In the genomic region with DNA sequence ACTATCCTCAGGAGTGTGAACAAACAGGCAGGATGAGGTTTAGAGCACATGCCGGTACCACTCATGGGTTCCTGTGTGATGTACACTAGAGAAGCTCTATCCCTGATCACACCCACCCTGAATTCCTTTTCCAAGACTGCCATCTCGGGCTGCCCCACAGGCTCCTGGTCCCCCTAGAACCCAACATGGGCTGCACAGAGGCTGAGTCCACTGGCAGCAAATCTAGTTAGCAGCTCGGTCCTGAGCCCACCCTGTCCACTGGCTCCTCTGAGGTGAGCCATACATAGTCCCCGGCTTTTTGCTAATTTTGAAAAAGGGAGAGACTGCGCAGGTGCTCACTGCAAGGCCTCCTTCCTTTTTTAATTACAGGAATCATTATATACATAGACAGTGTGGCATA, we compare ENCODE assay signal across 15 cellular contexts.
DNase-seq lines count a peak whose midpoint lies in the region; ATAC-seq, FAIRE-seq and TF ChIP-seq lines count a peak whose summit lies in the region.
"Had no signal": no experiment of that assay in that cellular context is flagged by ENCODE, and none has a peak within 500 bp of the region (broad histone marks: within the 10 kb centered on the region; RNA-seq: fewer than 3 reads in every experiment).

No MANE protein-coding gene starts in this region.

- H3K9me3 ChIP-seq in suprapubic skin = no peaks in the 10 kb centered on the region
- H3K9me3 ChIP-seq in breast epithelium = no peaks in the 10 kb centered on the region
- H3K9me3 ChIP-seq: BLaER1 had no signal

- TF ChIP-seq POLR2A in suprapubic skin (IDR thresholded peaks at IDR 0.05) (no peak), breast epithelium (IDR thresholded peaks at IDR 0.05) (no peak)

- H3K27me3 ChIP-seq in bronchial epithelial cell (ENCODE audit: control insufficient read depth, insufficient read depth, low read length) (peaks cover 1% of the 10 kb centered on the region), suprapubic skin (no peaks in the 10 kb centered on the region), breast epithelium (no peaks in the 10 kb centered on the region)
- H3K27me3 ChIP-seq: BLaER1 had no signal

- peak; percentile 66 for FAIRE-seq in bronchial epithelial cell (lab: Jason Lieb, UNC)

- DNase-seq in activated CD8-positive, alpha-beta memory T cell treated with anti-CD3 and anti-CD28 coated beads, Interleukin-2, amount 50 U/mL, for 48 hours = peak; percentile 8
- no peak for DNase-seq in activated CD8-positive, alpha-beta memory T cell treated with anti-CD3 and anti-CD28 coated beads for 24 hours
- DNase-seq in bronchial epithelial cell (ENCODE audit: low read depth) = no peak
- DNase-seq in left lobe of liver (ENCODE audit: low spot score) = peak; percentile 16
- peak; percentile 28 to 41 for DNase-seq in suprapubic skin (ENCODE audit: low spot score in 2 of 2)
- no peak for DNase-seq in NOMO-1 treated with DMSO at 0.1 percent for 48 hours (lab: John Stamatoyannopoulos, UW; ENCODE audit: unreplicated experiment)
- DNase-seq in breast epithelium (ENCODE audit: low spot score in 2 of 2) = no peak
- DNase-seq: 8988T; CD4-positive, alpha-beta memory T cell; DMS79 treated with DMSO at 0.1 percent for 48 hours; GF-D8; GOT3; H7 had no signal

- ATAC-seq in left lobe of liver = no peak
- no peak for ATAC-seq in esophagus mucosa

- no peak overlapping the region for H3K27ac ChIP-seq in suprapubic skin
- no peak overlapping the region for H3K27ac ChIP-seq in breast epithelium
- H3K27ac ChIP-seq: BLaER1 had no signal

- TF ChIP-seq CTCF in bronchial epithelial cell (IDR thresholded peaks at IDR 0.05; ENCODE audit: insufficient read depth, low read length, severe bottlenecking) (no peak), suprapubic skin (IDR thresholded peaks at IDR 0.05) (no peak), breast epithelium (IDR thresholded peaks at IDR 0.05) (no peak)

- H3K4me1 ChIP-seq in suprapubic skin = no peaks in the 10 kb centered on the region
- no peaks in the 10 kb centered on the region for H3K4me1 ChIP-seq in breast epithelium
- H3K4me1 ChIP-seq: BLaER1 had no signal

- no peaks in the 10 kb centered on the region for H3K36me3 ChIP-seq in bronchial epithelial cell (ENCODE audit: control insufficient read depth, insufficient read depth, low read length)
- H3K36me3 ChIP-seq in suprapubic skin = no peaks in the 10 kb centered on the region
- no peaks in the 10 kb centered on the region for H3K36me3 ChIP-seq in breast epithelium
- H3K36me3 ChIP-seq: BLaER1 had no signal

- H3K4me3 ChIP-seq in bronchial epithelial cell (ENCODE audit: low read depth, low read length) = no peak overlapping the region
- H3K4me3 ChIP-seq in suprapubic skin = no peak overlapping the region
- H3K4me3 ChIP-seq in breast epithelium = no peak overlapping the region
- H3K4me3 ChIP-seq: BLaER1 had no signal

- intact Hi-C loops in breast epithelium (cut with DNase I; ENCODE audit: low total_unique reads) = no loop called here

- 99% methylated on average over 5 of the region's 5 CpGs for WGBS in suprapubic skin

- no peak for TF ChIP-seq EP300 in suprapubic skin (IDR thresholded peaks at IDR 0.05)

Comparison
In these comparisons a context has a peak if more than half of its experiments do, and no peak if none do; other contexts are left out.
1. DNase-seq: peak in activated CD8-positive, alpha-beta memory T cell treated with anti-CD3 and anti-CD28 coated beads, Interleukin-2, amount 50 U/mL, for 48 hours (single experiment), left lobe of liver (single experiment) and suprapubic skin (2 of 2); none in activated CD8-positive, alpha-beta memory T cell treated with anti-CD3 and anti-CD28 coated beads for 24 hours (single experiment), bronchial epithelial cell (single experiment), NOMO-1 treated with DMSO at 0.1 percent for 48 hours (single experiment) and breast epithelium (0 of 2).